In the genomic region with DNA sequence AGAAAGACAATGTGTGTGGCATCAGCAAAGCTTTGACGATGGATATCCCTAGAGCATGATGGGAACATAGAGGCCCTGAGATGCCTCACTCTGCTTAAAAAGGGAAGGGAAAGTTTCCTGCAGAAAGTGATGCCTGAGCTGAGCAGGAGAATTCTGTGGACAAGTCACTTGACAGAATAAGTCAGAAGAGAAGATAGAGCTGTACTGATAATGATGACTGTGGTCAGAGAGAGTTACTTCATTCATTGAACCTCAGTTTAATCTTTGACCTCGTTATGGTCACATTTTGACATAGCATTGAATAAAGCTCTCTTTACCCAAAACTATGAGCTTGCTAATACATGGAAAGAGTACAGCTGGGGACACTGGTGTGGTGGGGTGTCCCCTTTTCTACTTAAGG, we compare ENCODE assay signal across 23 cellular contexts.
"Had no signal": no experiment of that assay in that cellular context is flagged by ENCODE, and none has a peak within 500 bp of the region (broad histone marks: within the 10 kb centered on the region; RNA-seq: fewer than 3 reads in every experiment).

No MANE protein-coding gene starts in this region.

- H3K27me3 Mint-ChIP-seq: activated CD8-positive, alpha-beta T cell treated with anti-CD3 and anti-CD28 coated beads for 36 hours; activated T-cell treated with anti-CD3 and anti-CD28 coated beads, Interleukin-2, amount 50 U/mL, for 24 hours; central memory CD8-positive, alpha-beta T cell; stimulated activated memory B cell treated with anti-CD40 and anti-IgM and Interleukin-4, amounts not matched to agents 10 μg/mL and 1 μg/mL and 100 μg/mL, for 72 hours had no signal

- H3K9me3 Mint-ChIP-seq: activated CD4-positive, alpha-beta T cell treated with anti-CD3 and anti-CD28 coated beads, Interleukin-2, amount 10 ng/mL, durations not matched to agents 24 days and 14 days; activated CD8-positive, alpha-beta T cell treated with anti-CD3 and anti-CD28 coated beads for 36 hours; activated T-cell treated with anti-CD3 and anti-CD28 coated beads, Interleukin-2, amount 50 U/mL, for 24 hours; activated T-helper 2 cell treated with anti-CD3 and anti-CD28 coated beads, Interferon-gamma antibody, Interleukin-2, Interleukin-4, amounts not matched to agents 10 μg/mL and 5 μg/mL and 100 μg/mL, durations not matched to agents 14 hours and 24 hours and 36 hours; central memory CD8-positive, alpha-beta T cell; nephron; stimulated activated memory B cell treated with anti-CD40 and anti-IgM and Interleukin-4, amounts not matched to agents 10 μg/mL and 1 μg/mL and 100 μg/mL, for 72 hours had no signal

- ATAC-seq: activated CD8-positive, alpha-beta T cell treated with anti-CD3 and anti-CD28 coated beads for 36 hours; esophagus mucosa; left lobe of liver; stimulated activated memory B cell treated with anti-CD40 and anti-IgM and Interleukin-4, amounts not matched to agents 10 μg/mL and 1 μg/mL and 100 μg/mL, for 72 hours had no signal

- H3K27me3 ChIP-seq: colonic mucosa, sigmoid colon, testis, upper lobe of left lung had no signal

- H3K4me3 Mint-ChIP-seq: activated CD4-positive, alpha-beta T cell treated with anti-CD3 and anti-CD28 coated beads, Interleukin-2, amount 10 ng/mL, durations not matched to agents 24 days and 14 days; activated CD8-positive, alpha-beta T cell treated with anti-CD3 and anti-CD28 coated beads for 36 hours; activated T-cell treated with anti-CD3 and anti-CD28 coated beads, Interleukin-2, amount 50 U/mL, for 24 hours; central memory CD8-positive, alpha-beta T cell; nephron; stimulated activated memory B cell treated with anti-CD40 and anti-IgM and Interleukin-4, amounts not matched to agents 10 μg/mL and 1 μg/mL and 100 μg/mL, for 72 hours had no signal

- DNase-seq: activated CD4-positive, alpha-beta T cell treated with anti-CD3 and anti-CD28 coated beads, Interleukin-2, amount 10 ng/mL, durations not matched to agents 24 days and 14 days; activated CD4-positive, CD25-positive, alpha-beta regulatory T cell; activated CD8-positive, alpha-beta T cell treated with anti-CD3 and anti-CD28 coated beads for 36 hours; activated naive CD4-positive, alpha-beta T cell treated with Interleukin-2 at 50 U/mL for 16 hours; activated T-cell treated with anti-CD3 and anti-CD28 coated beads, Interleukin-2, amount 50 U/mL, for 24 hours; aorta; colonic mucosa; hippocampal formation; islet precursor cell; midbrain; sigmoid colon; stimulated activated CD4-positive, alpha-beta T cell treated with anti-CD3 and anti-CD28 coated beads, Interleukin-4, amount 100 ng/mL, for 24 hours; SW 1271; testis; upper lobe of left lung had no signal

- H3K27ac Mint-ChIP-seq: activated CD4-positive, alpha-beta T cell treated with anti-CD3 and anti-CD28 coated beads, Interleukin-2, amount 10 ng/mL, durations not matched to agents 24 days and 14 days; activated CD8-positive, alpha-beta T cell treated with anti-CD3 and anti-CD28 coated beads for 36 hours; activated T-cell treated with anti-CD3 and anti-CD28 coated beads, Interleukin-2, amount 50 U/mL, for 24 hours; activated T-helper 2 cell treated with anti-CD3 and anti-CD28 coated beads, Interferon-gamma antibody, Interleukin-2, Interleukin-4, amounts not matched to agents 10 μg/mL and 5 μg/mL and 100 μg/mL, durations not matched to agents 14 hours and 24 hours and 36 hours; stimulated activated memory B cell treated with anti-CD40 and anti-IgM and Interleukin-4, amounts not matched to agents 10 μg/mL and 1 μg/mL and 100 μg/mL, for 72 hours had no signal

- H3K9me3 ChIP-seq: colonic mucosa, sigmoid colon, testis, upper lobe of left lung had no signal

- H3K4me1 ChIP-seq: colonic mucosa, sigmoid colon, upper lobe of left lung had no signal

- H3K36me3 ChIP-seq: colonic mucosa, sigmoid colon, upper lobe of left lung had no signal

- H3K27ac ChIP-seq: colonic mucosa, sigmoid colon, upper lobe of left lung had no signal

- H3K4me3 ChIP-seq: colonic mucosa, lung, sigmoid colon, testis, upper lobe of left lung had no signal

- FAIRE-seq: TTC549 had no signal

- H3K4me1 Mint-ChIP-seq: central memory CD8-positive, alpha-beta T cell; nephron; stimulated activated memory B cell treated with anti-CD40 and anti-IgM and Interleukin-4, amounts not matched to agents 10 μg/mL and 1 μg/mL and 100 μg/mL, for 72 hours had no signal
